ENCODE assay signal across 3 cellular contexts in genomic region chr7:150270101-150270824, GRCh38. TPM values are rescaled to one million over a fixed set of nuclear protein-coding genes. Genes with fewer than 3 reads are reported as not detected.
"Had no signal": no experiment of that assay in that cellular context is flagged by ENCODE, and none has a peak within 500 bp of the region (broad histone marks: within the 10 kb centered on the region; RNA-seq: fewer than 3 reads in every experiment).

No MANE protein-coding gene starts in this region.

RNA-seq across cellular contexts. Expression of gene LRRC61, which starts 52.9 kb away (rescaled TPM):
- total RNA-seq: LHCN-M2, M059J had no signal

RNA-seq across cellular contexts. Expression of gene ACTR3C, which starts 53.1 kb away (rescaled TPM):
- total RNA-seq: LHCN-M2, M059J, NCI-H460 had no signal
